In genomic region chr16:66256919-66257318, GRCh38 we compare ENCODE assay signal across 21 cellular contexts.
"Had no signal": no experiment of that assay in that cellular context is flagged by ENCODE, and none has a peak within 500 bp of the region (broad histone marks: within the 10 kb centered on the region; RNA-seq: fewer than 3 reads in every experiment).

No MANE protein-coding gene starts in this region.

- ATAC-seq: activated CD4-positive, CD25-positive, alpha-beta regulatory T cell treated with anti-CD3 and anti-CD28 coated beads, Interleukin-2, amount 50 U/mL, for 24 hours; gastrocnemius medialis; left cardiac atrium; mucosa of descending colon had no signal

- H3K36me3 ChIP-seq: gastrocnemius medialis, spleen, thoracic aorta had no signal

- FAIRE-seq: endometrium had no signal

- DNase-seq: activated CD4-positive, alpha-beta memory T cell treated with anti-CD3 and anti-CD28 coated beads, Interleukin-2, amount 10 ng/mL, durations not matched to agents 7 days and 5 days; activated CD4-positive, alpha-beta T cell treated with anti-CD3 and anti-CD28 coated beads, Interleukin-2, amount 10 ng/mL, durations not matched to agents 24 days and 14 days; activated effector memory CD4-positive, alpha-beta T cell treated with anti-CD3 and anti-CD28 coated beads, Interleukin-2, amount 50 U/mL, for 16 hours; activated naive CD4-positive, alpha-beta T cell treated with anti-CD3 and anti-CD28 coated beads, Interleukin-2, amount 10 ng/mL, durations not matched to agents 7 days and 5 days; amygdala; cerebellar nuclear complex; cortex of kidney; erythroblast; gastrocnemius medialis; hippocampal formation; left cardiac atrium; mesenchymal stem cell; mucosa of descending colon; retina; spleen; stimulated activated CD4-positive, alpha-beta T cell treated with anti-CD3 and anti-CD28 coated beads, Interleukin-4, amount 100 ng/mL, for 1 hour; stimulated activated naive CD4-positive, alpha-beta T cell; T1000 had no signal

- H3K4me3 ChIP-seq: gastrocnemius medialis, mucosa of descending colon, spleen, thoracic aorta had no signal

- H3K27me3 ChIP-seq: gastrocnemius medialis had no signal
